Comparison of ENCODE assay signal across 27 cellular contexts in the genomic region with DNA sequence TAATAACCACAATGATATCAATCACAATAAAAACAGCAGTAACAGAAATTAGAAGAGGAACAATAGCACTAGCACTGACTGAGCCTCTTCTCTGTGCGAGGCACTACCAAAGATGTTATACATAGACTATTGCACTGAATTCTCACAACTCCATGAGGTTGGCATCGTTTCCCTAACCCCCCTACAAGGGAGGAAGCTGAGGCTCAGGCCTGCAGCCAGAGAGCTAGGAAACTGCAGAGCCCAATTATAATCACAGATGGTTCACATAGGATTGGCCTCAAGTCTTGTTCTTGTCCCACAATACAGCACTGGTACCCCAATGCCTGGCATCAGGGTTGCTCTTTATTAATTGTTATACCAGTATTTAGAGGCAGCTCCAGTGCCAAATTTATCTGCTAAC.
"Had no signal": no experiment of that assay in that cellular context is flagged by ENCODE, and none has a peak within 500 bp of the region (broad histone marks: within the 10 kb centered on the region; RNA-seq: fewer than 3 reads in every experiment).

No MANE protein-coding gene starts in this region.

- DNase-seq: activated CD4-positive, alpha-beta memory T cell treated with anti-CD3 and anti-CD28 coated beads, Interleukin-2, amount 10 ng/mL, durations not matched to agents 7 days and 5 days; activated CD4-positive, alpha-beta T cell treated with anti-CD3 and anti-CD28 coated beads, Interleukin-2, amount 50 U/mL, for 1 hour; activated CD4-positive, CD25-positive, alpha-beta regulatory T cell; activated gamma-delta T cell treated with Interleukin-2 at 50 U/mL for 16 hours; activated naive CD4-positive, alpha-beta T cell treated with anti-CD3 and anti-CD28 coated beads, Interleukin-2, amount 10 ng/mL, durations not matched to agents 7 days and 5 days; activated naive CD8-positive, alpha-beta T cell treated with anti-CD3 and anti-CD28 coated beads, Interleukin-2, amount 10 ng/mL, durations not matched to agents 7 days and 5 days; activated T-cell treated with anti-CD3 and anti-CD28 coated beads for 4 hours; activated T-cell treated with anti-CD3 and anti-CD28 coated beads, Interleukin-2, amount 50 U/mL, for 72 hours; adrenal gland; anterior cingulate cortex; MG63; MV-4-11; NCI-H1092 treated with DMSO at 0.1 percent for 48 hours; NCI-H1417 treated with DMSO at 0.1 percent for 48 hours; NCI-H187; NCI-H2081; NCI-H526; NCI-H774; RPMI8226; SJCRH30; SK-N-SH; T-helper 1 cell had no signal

- H3K27ac ChIP-seq: adrenal gland, SJCRH30, VCaP had no signal

- H3K27me3 Mint-ChIP-seq: activated CD4-positive, alpha-beta memory T cell treated with anti-CD3 and anti-CD28 coated beads, Interleukin-2, amount 10 ng/mL, durations not matched to agents 7 days and 5 days; activated naive CD4-positive, alpha-beta T cell treated with anti-CD3 and anti-CD28 coated beads, Interleukin-2, amount 10 ng/mL, durations not matched to agents 7 days and 5 days; activated naive CD8-positive, alpha-beta T cell treated with anti-CD3 and anti-CD28 coated beads, Interleukin-2, amount 10 ng/mL, durations not matched to agents 7 days and 5 days; central memory CD8-positive, alpha-beta T cell had no signal

- H3K9me3 ChIP-seq: adrenal gland, MG63, SJCRH30, SK-N-SH had no signal

- H3K4me1 Mint-ChIP-seq: activated naive CD4-positive, alpha-beta T cell treated with anti-CD3 and anti-CD28 coated beads, Interleukin-2, amount 10 ng/mL, durations not matched to agents 7 days and 5 days had no signal

- H3K27ac Mint-ChIP-seq: activated CD4-positive, alpha-beta memory T cell treated with anti-CD3 and anti-CD28 coated beads, Interleukin-2, amount 10 ng/mL, durations not matched to agents 7 days and 5 days; activated naive CD4-positive, alpha-beta T cell treated with anti-CD3 and anti-CD28 coated beads, Interleukin-2, amount 10 ng/mL, durations not matched to agents 7 days and 5 days; activated naive CD8-positive, alpha-beta T cell treated with anti-CD3 and anti-CD28 coated beads, Interleukin-2, amount 10 ng/mL, durations not matched to agents 7 days and 5 days; activated T-cell treated with anti-CD3 and anti-CD28 coated beads, Interleukin-2, amount 50 U/mL, for 72 hours; activated T-helper 2 cell treated with anti-CD3 and anti-CD28 coated beads, Interferon-gamma antibody, Interleukin-2, Interleukin-4, amounts not matched to agents 10 μg/mL and 5 μg/mL and 100 μg/mL, durations not matched to agents 14 hours and 24 hours and 36 hours had no signal

- H3K9ac ChIP-seq: SK-N-SH had no signal

- ATAC-seq: activated T-cell treated with anti-CD3 and anti-CD28 coated beads, Interleukin-2, amount 50 U/mL, for 72 hours; Panc1; Right ventricle myocardium inferior had no signal

- H3K27me3 ChIP-seq: adrenal gland, MG63, SJCRH30 had no signal

- H3K4me1 ChIP-seq: adrenal gland, SJCRH30 had no signal

- H3K36me3 ChIP-seq: adrenal gland, MG63, SJCRH30 had no signal

- H3K4me3 Mint-ChIP-seq: activated CD4-positive, alpha-beta memory T cell treated with anti-CD3 and anti-CD28 coated beads, Interleukin-2, amount 10 ng/mL, durations not matched to agents 7 days and 5 days; activated naive CD4-positive, alpha-beta T cell treated with anti-CD3 and anti-CD28 coated beads, Interleukin-2, amount 10 ng/mL, durations not matched to agents 7 days and 5 days; activated naive CD8-positive, alpha-beta T cell treated with anti-CD3 and anti-CD28 coated beads, Interleukin-2, amount 10 ng/mL, durations not matched to agents 7 days and 5 days; activated T-cell treated with anti-CD3 and anti-CD28 coated beads, Interleukin-2, amount 50 U/mL, for 72 hours; central memory CD8-positive, alpha-beta T cell had no signal

- H3K4me3 ChIP-seq: adrenal gland, MG63, SJCRH30 had no signal

- H3K4me2 ChIP-seq: SK-N-SH had no signal

- H3K9me2 ChIP-seq: SK-N-SH had no signal
